21 cellular contexts compared by ENCODE assay signal in genomic region chr17:64603987-64604386, GRCh38.
"Had no signal": no experiment of that assay in that cellular context is flagged by ENCODE, and none has a peak within 500 bp of the region (broad histone marks: within the 10 kb centered on the region; RNA-seq: fewer than 3 reads in every experiment).

No MANE protein-coding gene starts in this region.

- DNase-seq: activated CD4-positive, alpha-beta T cell treated with anti-CD3 and anti-CD28 coated beads, Interleukin-2, amount 10 ng/mL, durations not matched to agents 7 days and 5 days; activated CD4-positive, CD25-positive, alpha-beta regulatory T cell treated with anti-CD3 and anti-CD28 coated beads, Interleukin-2, amount 50 U/mL, for 72 hours; activated CD8-positive, alpha-beta memory T cell treated with anti-CD3 and anti-CD28 coated beads, Interleukin-2, amount 10 ng/mL, durations not matched to agents 7 days and 5 days; activated CD8-positive, alpha-beta T cell treated with anti-CD3 and anti-CD28 coated beads for 36 hours; activated gamma-delta T cell treated with Interleukin-2 at 50 U/mL for 16 hours; activated naive CD8-positive, alpha-beta T cell treated with anti-CD3 and anti-CD28 coated beads for 36 hours; activated T-cell treated with anti-CD3 and anti-CD28 coated beads for 4 hours; amygdala; foreskin melanocyte; kidney; lower lobe of right lung; natural killer cell; ovary; stimulated activated CD4-positive, alpha-beta T cell treated with anti-CD3 and anti-CD28 coated beads, Interleukin-4, amount 100 ng/mL, for 24 hours; stimulated activated naive CD8-positive, alpha-beta T cell treated with anti-CD3 and anti-CD28 coated beads, Interleukin-15, Interleukin-2, amounts not matched to agents 100 U/mL and 50 U/mL, for 24 hours; thyroid gland; upper lobe of right lung had no signal

- H3K36me3 Mint-ChIP-seq: activated CD8-positive, alpha-beta memory T cell treated with anti-CD3 and anti-CD28 coated beads, Interleukin-2, amount 10 ng/mL, durations not matched to agents 7 days and 5 days; activated naive CD8-positive, alpha-beta T cell treated with anti-CD3 and anti-CD28 coated beads for 36 hours; natural killer cell had no signal

- H3K9me3 ChIP-seq: lower lobe of right lung, ovary, prostate gland, thyroid gland, upper lobe of right lung had no signal

- H3K27me3 ChIP-seq: cardiac muscle cell, ovary, thyroid gland, upper lobe of right lung had no signal

- ATAC-seq: activated CD8-positive, alpha-beta memory T cell treated with anti-CD3 and anti-CD28 coated beads, Interleukin-2, amount 10 ng/mL, durations not matched to agents 7 days and 5 days; activated CD8-positive, alpha-beta T cell treated with anti-CD3 and anti-CD28 coated beads for 36 hours; lower lobe of right lung; natural killer cell; stimulated activated naive CD8-positive, alpha-beta T cell treated with anti-CD3 and anti-CD28 coated beads, Interleukin-15, Interleukin-2, amounts not matched to agents 100 U/mL and 50 U/mL, for 24 hours; upper lobe of right lung had no signal

- H3K36me3 ChIP-seq: cardiac muscle cell, lower lobe of right lung, ovary, prostate gland, thyroid gland, upper lobe of right lung had no signal

- H3K9me3 Mint-ChIP-seq: activated CD4-positive, alpha-beta T cell treated with anti-CD3 and anti-CD28 coated beads, Interleukin-2, amount 10 ng/mL, durations not matched to agents 7 days and 5 days; activated CD8-positive, alpha-beta T cell treated with anti-CD3 and anti-CD28 coated beads for 36 hours; activated naive CD8-positive, alpha-beta T cell treated with anti-CD3 and anti-CD28 coated beads for 36 hours; mesothelial cell of epicardium; natural killer cell had no signal

- H3K4me1 ChIP-seq: prostate gland, thyroid gland had no signal

- H3K27ac Mint-ChIP-seq: activated CD4-positive, alpha-beta T cell treated with anti-CD3 and anti-CD28 coated beads, Interleukin-2, amount 10 ng/mL, durations not matched to agents 7 days and 5 days; activated CD8-positive, alpha-beta memory T cell treated with anti-CD3 and anti-CD28 coated beads, Interleukin-2, amount 10 ng/mL, durations not matched to agents 7 days and 5 days; activated CD8-positive, alpha-beta T cell treated with anti-CD3 and anti-CD28 coated beads for 36 hours; activated naive CD8-positive, alpha-beta T cell treated with anti-CD3 and anti-CD28 coated beads for 36 hours; mesothelial cell of epicardium had no signal

- H3K4me3 ChIP-seq: cardiac muscle cell, lower lobe of right lung, ovary, prostate gland, thyroid gland, upper lobe of right lung had no signal

- H3K27me3 Mint-ChIP-seq: activated CD4-positive, alpha-beta T cell treated with anti-CD3 and anti-CD28 coated beads, Interleukin-2, amount 10 ng/mL, durations not matched to agents 7 days and 5 days; activated CD8-positive, alpha-beta memory T cell treated with anti-CD3 and anti-CD28 coated beads, Interleukin-2, amount 10 ng/mL, durations not matched to agents 7 days and 5 days; activated CD8-positive, alpha-beta T cell treated with anti-CD3 and anti-CD28 coated beads for 36 hours; activated naive CD8-positive, alpha-beta T cell treated with anti-CD3 and anti-CD28 coated beads for 36 hours had no signal

- H3K4me3 Mint-ChIP-seq: activated CD4-positive, alpha-beta T cell treated with anti-CD3 and anti-CD28 coated beads, Interleukin-2, amount 10 ng/mL, durations not matched to agents 7 days and 5 days; activated CD8-positive, alpha-beta memory T cell treated with anti-CD3 and anti-CD28 coated beads, Interleukin-2, amount 10 ng/mL, durations not matched to agents 7 days and 5 days; activated CD8-positive, alpha-beta T cell treated with anti-CD3 and anti-CD28 coated beads for 36 hours; activated naive CD8-positive, alpha-beta T cell treated with anti-CD3 and anti-CD28 coated beads for 36 hours; mesothelial cell of epicardium; natural killer cell had no signal

- H3K27ac ChIP-seq: cardiac muscle cell, lower lobe of right lung, ovary, prostate gland, thyroid gland, upper lobe of right lung, VCaP had no signal
